ENCODE assay signal across 10 cellular contexts in the genomic region with DNA sequence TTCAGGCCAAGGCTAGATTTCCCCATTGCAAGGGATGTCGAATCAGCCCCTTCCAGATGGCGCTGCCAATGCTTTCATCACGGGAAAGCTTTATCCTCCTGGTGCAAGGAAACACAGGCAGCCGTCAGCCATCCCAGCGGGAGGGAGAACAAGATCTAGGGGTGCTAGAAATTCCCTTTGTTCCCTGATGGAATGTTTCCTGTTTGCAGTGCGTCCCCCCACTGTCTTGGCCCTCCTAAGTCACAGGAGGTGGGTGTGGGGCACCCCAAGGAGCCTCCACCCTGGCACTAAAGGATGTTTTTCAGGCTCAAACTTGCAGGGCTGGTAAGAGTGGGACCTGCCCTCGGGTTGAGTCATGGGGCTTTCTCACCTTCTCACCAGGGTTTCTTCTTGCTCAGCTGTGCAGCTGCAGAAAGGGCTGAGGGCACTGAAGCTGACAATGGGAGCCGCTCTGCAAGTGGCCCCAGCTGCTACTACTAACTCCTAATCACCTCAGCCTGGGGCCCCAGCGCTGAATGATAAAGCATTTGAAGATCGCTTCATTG.
DNase-seq lines count a peak whose midpoint lies in the region; ATAC-seq and TF ChIP-seq lines count a peak whose summit lies in the region.
"Had no signal": no experiment of that assay in that cellular context is flagged by ENCODE, and none has a peak within 500 bp of the region (broad histone marks: within the 10 kb centered on the region; RNA-seq: fewer than 3 reads in every experiment).

No MANE protein-coding gene starts in this region.

- H3K4me1 ChIP-seq in GM23338 (ENCODE audit: insufficient read depth) = peaks cover 22% of the 10 kb centered on the region

- H3K27me3 Mint-ChIP-seq in GM23338 (ENCODE audit: insufficient read depth, low read depth, poor library complexity) (peaks cover 6% of the 10 kb centered on the region), nephron progenitor cell (ENCODE audit: low read depth, poor library complexity) (peaks cover 7% of the 10 kb centered on the region), Calu3 (ENCODE audit: unreplicated experiment) (no peaks in the 10 kb centered on the region)

- H3K4me1 Mint-ChIP-seq in GM23338 (peaks cover 21% of the 10 kb centered on the region), nephron progenitor cell (peaks cover 38% of the 10 kb centered on the region), Calu3 (ENCODE audit: low read depth, unreplicated experiment) (no peaks in the 10 kb centered on the region)

- no peak for TF ChIP-seq CTCF in GM23338 (conservative IDR thresholded peaks at IDR 0.05; ENCODE audit: low read depth in 2 of 2)
- TF ChIP-seq CTCF in nephron progenitor cell (IDR thresholded peaks at IDR 0.05) = no peak
- TF ChIP-seq CTCF in Calu3 (IDR thresholded peaks at IDR 0.05; ENCODE audit: unreplicated experiment) = no peak

- no peaks in the 10 kb centered on the region for H3K36me3 ChIP-seq in GM23338 (ENCODE audit: insufficient read depth)

- intact Hi-C loops in Calu3 (cut with micrococcal nuclease; ENCODE audit: unreplicated experiment) = no loop called here

- CTCF ChIA-PET in Calu3 (lab: Charles Lee) = no interaction called here

- H3K9me2 ChIP-seq in GM23338 (ENCODE audit: insufficient read depth) = no peaks in the 10 kb centered on the region

- H3K79me2 ChIP-seq in GM23338 (replicated peaks; ENCODE audit: insufficient read depth) = no peaks in the 10 kb centered on the region

- peak overlapping the region; percentile 68 for H3K27ac ChIP-seq in GM23338 (ENCODE audit: low read depth)

- ATAC-seq in GM18858 (IDR thresholded peaks at IDR 0.05; ENCODE audit: unreplicated experiment) = peak; percentile 44
- peak; percentile 86 for ATAC-seq in GM23338
- no peak for ATAC-seq in GM18517 (IDR thresholded peaks at IDR 0.05; ENCODE audit: unreplicated experiment)

- BruUV-seq in Calu3 (replicated peaks; lab: Mats Ljungman, UMichigan) = no TSS peak

- H3K9me3 Mint-ChIP-seq in GM23338 (no peaks in the 10 kb centered on the region), nephron progenitor cell (no peaks in the 10 kb centered on the region), Calu3 (ENCODE audit: low read depth, unreplicated experiment) (no peaks in the 10 kb centered on the region)
- H3K9me3 Mint-ChIP-seq: activated T-helper 2 cell treated with anti-CD3 and anti-CD28 coated beads, Interferon-gamma antibody, Interleukin-2, Interleukin-4, amounts not matched to agents 10 μg/mL and 5 μg/mL and 100 μg/mL, durations not matched to agents 14 hours and 24 hours and 36 hours had no signal

- H3K4me2 ChIP-seq in GM23338 = peak overlapping the region; percentile 62

- H3K4me3 ChIP-seq in GM23338 = no peak overlapping the region

- 0 out of 2 replicates have a peak, but pooled peaks cover 2% of the 10 kb centered on the region for H4K20me1 ChIP-seq in GM23338 (replicated peaks; ENCODE audit: insufficient read depth)

- H3K4me3 Mint-ChIP-seq in GM23338 (no peak overlapping the region), nephron progenitor cell (no peak overlapping the region), Calu3 (ENCODE audit: low read depth, unreplicated experiment) (no peak overlapping the region)

- H3K36me3 Mint-ChIP-seq in GM23338 (ENCODE audit: low read depth) = peaks cover 41% of the 10 kb centered on the region
- peaks cover 84% of the 10 kb centered on the region for H3K36me3 Mint-ChIP-seq in nephron progenitor cell (ENCODE audit: low read depth)
- peaks cover 5% of the 10 kb centered on the region for H3K36me3 Mint-ChIP-seq in Calu3 (ENCODE audit: insufficient read depth, unreplicated experiment)

- no peaks in the 10 kb centered on the region for H3F3A ChIP-seq in GM23338 (replicated peaks; ENCODE audit: low read depth)

- peak overlapping the region; percentile 67; the same call in 1 of the 2 replicates for H3K27ac Mint-ChIP-seq in GM23338
- peak overlapping the region; percentile 80 for H3K27ac Mint-ChIP-seq in nephron progenitor cell
- no peak overlapping the region for H3K27ac Mint-ChIP-seq in Calu3 (ENCODE audit: unreplicated experiment)
- H3K27ac Mint-ChIP-seq: activated T-helper 2 cell treated with anti-CD3 and anti-CD28 coated beads, Interferon-gamma antibody, Interleukin-2, Interleukin-4, amounts not matched to agents 10 μg/mL and 5 μg/mL and 100 μg/mL, durations not matched to agents 14 hours and 24 hours and 36 hours had no signal

- DNase-seq in GM23338 (ENCODE audit: low spot score) = peak; percentile 64
- peak; percentile 84 for DNase-seq in NCI-H69 (lab: John Stamatoyannopoulos, UW)
- DNase-seq in nephron progenitor cell = no peak
- DNase-seq in activated gamma-delta T cell treated with Interleukin-2 at 50 U/mL for 16 hours = no peak
- no peak for DNase-seq in DMS53 (lab: John Stamatoyannopoulos, UW)
- no peak for DNase-seq in Calu3
- DNase-seq: kidney had no signal

- no peaks in the 10 kb centered on the region for H3K27me3 ChIP-seq in GM23338 (ENCODE audit: insufficient read depth)

- no peak overlapping the region for H2AFZ ChIP-seq in GM23338

TF ChIP-seq in GM23338, 12 proteins besides CTCF, POLR2A, EP300 and RAD21:
- TF ChIP-seq ZNF331 (CRISPR knock-in tag; IDR thresholded peaks at IDR 0.05; ENCODE audit: low read depth) = no peak
- TF ChIP-seq, protein P1, sequence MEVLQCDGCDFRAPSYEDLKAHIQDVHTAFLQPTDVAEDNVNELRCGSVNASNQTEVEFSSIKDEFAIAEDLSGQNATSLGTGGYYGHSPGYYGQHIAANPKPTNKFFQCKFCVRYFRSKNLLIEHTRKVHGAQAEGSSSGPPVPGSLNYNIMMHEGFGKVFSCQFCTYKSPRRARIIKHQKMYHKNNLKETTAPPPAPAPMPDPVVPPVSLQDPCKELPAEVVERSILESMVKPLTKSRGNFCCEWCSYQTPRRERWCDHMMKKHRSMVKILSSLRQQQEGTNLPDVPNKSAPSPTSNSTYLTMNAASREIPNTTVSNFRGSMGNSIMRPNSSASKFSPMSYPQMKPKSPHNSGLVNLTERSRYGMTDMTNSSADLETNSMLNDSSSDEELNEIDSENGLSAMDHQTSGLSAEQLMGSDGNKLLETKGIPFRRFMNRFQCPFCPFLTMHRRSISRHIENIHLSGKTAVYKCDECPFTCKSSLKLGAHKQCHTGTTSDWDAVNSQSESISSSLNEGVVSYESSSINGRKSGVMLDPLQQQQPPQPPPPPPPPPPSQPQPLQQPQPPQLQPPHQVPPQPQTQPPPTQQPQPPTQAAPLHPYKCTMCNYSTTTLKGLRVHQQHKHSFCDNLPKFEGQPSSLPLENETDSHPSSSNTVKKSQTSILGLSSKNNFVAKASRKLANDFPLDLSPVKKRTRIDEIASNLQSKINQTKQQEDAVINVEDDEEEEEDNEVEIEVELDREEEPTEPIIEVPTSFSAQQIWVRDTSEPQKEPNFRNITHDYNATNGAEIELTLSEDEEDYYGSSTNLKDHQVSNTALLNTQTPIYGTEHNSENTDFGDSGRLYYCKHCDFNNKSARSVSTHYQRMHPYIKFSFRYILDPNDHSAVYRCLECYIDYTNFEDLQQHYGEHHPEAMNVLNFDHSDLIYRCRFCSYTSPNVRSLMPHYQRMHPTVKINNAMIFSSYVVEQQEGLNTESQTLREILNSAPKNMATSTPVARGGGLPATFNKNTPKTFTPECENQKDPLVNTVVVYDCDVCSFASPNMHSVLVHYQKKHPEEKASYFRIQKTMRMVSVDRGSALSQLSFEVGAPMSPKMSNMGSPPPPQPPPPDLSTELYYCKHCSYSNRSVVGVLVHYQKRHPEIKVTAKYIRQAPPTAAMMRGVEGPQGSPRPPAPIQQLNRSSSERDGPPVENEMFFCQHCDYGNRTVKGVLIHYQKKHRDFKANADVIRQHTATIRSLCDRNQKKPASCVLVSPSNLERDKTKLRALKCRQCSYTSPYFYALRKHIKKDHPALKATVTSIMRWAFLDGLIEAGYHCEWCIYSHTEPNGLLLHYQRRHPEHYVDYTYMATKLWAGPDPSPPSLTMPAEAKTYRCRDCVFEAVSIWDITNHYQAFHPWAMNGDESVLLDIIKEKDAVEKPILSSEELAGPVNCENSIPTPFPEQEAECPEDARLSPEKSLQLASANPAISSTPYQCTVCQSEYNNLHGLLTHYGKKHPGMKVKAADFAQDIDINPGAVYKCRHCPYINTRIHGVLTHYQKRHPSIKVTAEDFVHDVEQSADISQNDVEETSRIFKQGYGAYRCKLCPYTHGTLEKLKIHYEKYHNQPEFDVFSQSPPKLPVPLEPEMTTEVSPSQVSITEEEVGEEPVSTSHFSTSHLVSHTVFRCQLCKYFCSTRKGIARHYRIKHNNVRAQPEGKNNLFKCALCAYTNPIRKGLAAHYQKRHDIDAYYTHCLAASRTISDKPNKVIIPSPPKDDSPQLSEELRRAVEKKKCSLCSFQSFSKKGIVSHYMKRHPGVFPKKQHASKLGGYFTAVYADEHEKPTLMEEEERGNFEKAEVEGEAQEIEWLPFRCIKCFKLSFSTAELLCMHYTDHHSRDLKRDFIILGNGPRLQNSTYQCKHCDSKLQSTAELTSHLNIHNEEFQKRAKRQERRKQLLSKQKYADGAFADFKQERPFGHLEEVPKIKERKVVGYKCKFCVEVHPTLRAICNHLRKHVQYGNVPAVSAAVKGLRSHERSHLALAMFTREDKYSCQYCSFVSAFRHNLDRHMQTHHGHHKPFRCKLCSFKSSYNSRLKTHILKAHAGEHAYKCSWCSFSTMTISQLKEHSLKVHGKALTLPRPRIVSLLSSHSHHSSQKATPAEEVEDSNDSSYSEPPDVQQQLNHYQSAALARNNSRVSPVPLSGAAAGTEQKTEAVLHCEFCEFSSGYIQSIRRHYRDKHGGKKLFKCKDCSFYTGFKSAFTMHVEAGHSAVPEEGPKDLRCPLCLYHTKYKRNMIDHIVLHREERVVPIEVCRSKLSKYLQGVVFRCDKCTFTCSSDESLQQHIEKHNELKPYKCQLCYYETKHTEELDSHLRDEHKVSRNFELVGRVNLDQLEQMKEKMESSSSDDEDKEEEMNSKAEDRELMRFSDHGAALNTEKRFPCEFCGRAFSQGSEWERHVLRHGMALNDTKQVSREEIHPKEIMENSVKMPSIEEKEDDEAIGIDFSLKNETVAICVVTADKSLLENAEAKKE (CRISPR knock-in tag; IDR thresholded peaks at IDR 0.05) = peak; percentile 58; the same call in 1 of the 2 replicates

Comparison
In these comparisons a context has a peak if more than half of its experiments do, and no peak if none do; other contexts are left out.
1. DNase-seq: peak in GM23338 (single experiment) and NCI-H69 (single experiment); none in nephron progenitor cell (single experiment), activated gamma-delta T cell treated with Interleukin-2 at 50 U/mL for 16 hours (single experiment), DMS53 (single experiment) and Calu3 (single experiment).